ENCODE assay signal across 2 cellular contexts in genomic region chr20:63627129-63627699, GRCh38.
A peak's percentile ranks its signal among the peaks of the same experiment; 100 is the strongest.
TF ChIP-seq lines count a peak whose summit lies in the region.

No MANE protein-coding gene starts in this region.

TF ChIP-seq in IMR-90, 13 proteins besides CTCF, POLR2A, EP300 and RAD21 (continued from another document):
- TF ChIP-seq, protein P1, sequence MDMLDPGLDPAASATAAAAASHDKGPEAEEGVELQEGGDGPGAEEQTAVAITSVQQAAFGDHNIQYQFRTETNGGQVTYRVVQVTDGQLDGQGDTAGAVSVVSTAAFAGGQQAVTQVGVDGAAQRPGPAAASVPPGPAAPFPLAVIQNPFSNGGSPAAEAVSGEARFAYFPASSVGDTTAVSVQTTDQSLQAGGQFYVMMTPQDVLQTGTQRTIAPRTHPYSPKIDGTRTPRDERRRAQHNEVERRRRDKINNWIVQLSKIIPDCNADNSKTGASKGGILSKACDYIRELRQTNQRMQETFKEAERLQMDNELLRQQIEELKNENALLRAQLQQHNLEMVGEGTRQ (IDR thresholded peaks at IDR 0.05; ENCODE audit: low read depth, low read length): no peak
- no peak for TF ChIP-seq RFX5 (IDR thresholded peaks at IDR 0.05; ENCODE audit: low read depth, low read length)
- no peak for TF ChIP-seq RCOR1 (IDR thresholded peaks at IDR 0.05; ENCODE audit: insufficient replicate concordance, low read length)
- TF ChIP-seq MAZ (IDR thresholded peaks at IDR 0.05; ENCODE audit: borderline replicate concordance, low read depth, low read length): peak; percentile 68; the same call in 1 of the 2 replicates
- TF ChIP-seq, protein P2, sequence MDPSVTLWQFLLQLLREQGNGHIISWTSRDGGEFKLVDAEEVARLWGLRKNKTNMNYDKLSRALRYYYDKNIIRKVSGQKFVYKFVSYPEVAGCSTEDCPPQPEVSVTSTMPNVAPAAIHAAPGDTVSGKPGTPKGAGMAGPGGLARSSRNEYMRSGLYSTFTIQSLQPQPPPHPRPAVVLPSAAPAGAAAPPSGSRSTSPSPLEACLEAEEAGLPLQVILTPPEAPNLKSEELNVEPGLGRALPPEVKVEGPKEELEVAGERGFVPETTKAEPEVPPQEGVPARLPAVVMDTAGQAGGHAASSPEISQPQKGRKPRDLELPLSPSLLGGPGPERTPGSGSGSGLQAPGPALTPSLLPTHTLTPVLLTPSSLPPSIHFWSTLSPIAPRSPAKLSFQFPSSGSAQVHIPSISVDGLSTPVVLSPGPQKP (IDR thresholded peaks at IDR 0.05; ENCODE audit: borderline replicate concordance, low read depth, low read length): no peak

TF ChIP-seq in PFSK-1, 5 proteins besides CTCF, POLR2A, EP300 and RAD21:
- TF ChIP-seq REST (IDR thresholded peaks at IDR 0.05; ENCODE audit: insufficient read depth in 1 of 2, low read depth in 2 of 2, low read length in 2 of 2): no peak
- no peak for TF ChIP-seq SIN3A (IDR thresholded peaks at IDR 0.05; ENCODE audit: borderline replicate concordance, insufficient read depth, low read length)
- TF ChIP-seq TAF1 (IDR thresholded peaks at IDR 0.05; ENCODE audit: borderline replicate concordance, insufficient read depth, low read length): peak; percentile 96
- peak; percentile 71 for TF ChIP-seq FOXP2 (optimal IDR thresholded peaks at IDR 0.05; ENCODE audit: borderline replicate concordance, extremely low read depth, extremely low read length, insufficient read depth)
- TF ChIP-seq POLR2AphosphoS5 (IDR thresholded peaks at IDR 0.05; ENCODE audit: low read depth, low read length): peak; percentile 69
